Comparison of ENCODE assay signal across 2 cellular contexts in genomic region chr7:33982425-33982786, GRCh38.
A peak's percentile ranks its signal among the peaks of the same experiment; 100 is the strongest.
TF ChIP-seq lines count a peak whose summit lies in the region.

No MANE protein-coding gene starts in this region.

TF ChIP-seq in IMR-90, 13 proteins besides CTCF, POLR2A, EP300 and RAD21:
- peak; percentile 53 for TF ChIP-seq SMC3 (IDR thresholded peaks at IDR 0.05; ENCODE audit: low read depth, low read length)
- TF ChIP-seq NFE2L2 (IDR thresholded peaks at IDR 0.05; ENCODE audit: low read depth, low read length), result no peak

TF ChIP-seq in HepG2, 621 proteins besides CTCF, POLR2A, EP300 and RAD21:
- TF ChIP-seq ZNF367 (CRISPR knock-in tag; IDR thresholded peaks at IDR 0.05; ENCODE audit: borderline replicate concordance), result no peak
- peak; percentile 48 for TF ChIP-seq STAG1 (CRISPR knock-in tag; IDR thresholded peaks at IDR 0.05)
- no peak for TF ChIP-seq ZNF512 (CRISPR knock-in tag; IDR thresholded peaks at IDR 0.05)
- TF ChIP-seq SKIL (CRISPR knock-in tag; IDR thresholded peaks at IDR 0.05; ENCODE audit: borderline replicate concordance), result no peak
- peak; percentile 71; the same call in 1 of the 2 replicates for TF ChIP-seq ZNF362 (CRISPR knock-in tag; IDR thresholded peaks at IDR 0.05; ENCODE audit: borderline replicate concordance)
- no peak for TF ChIP-seq RFX1 (IDR thresholded peaks at IDR 0.05)
- no peak for TF ChIP-seq ZNF678 (CRISPR knock-in tag; IDR thresholded peaks at IDR 0.05)
- no peak for TF ChIP-seq GATAD1 (CRISPR knock-in tag; IDR thresholded peaks at IDR 0.05)
- TF ChIP-seq ZFP82 (CRISPR knock-in tag; IDR thresholded peaks at IDR 0.05; ENCODE audit: borderline replicate concordance), result no peak
